ENCODE assay signal across 15 cellular contexts in genomic region chr13:109043561-109044075, GRCh38.
"Had no signal": no experiment of that assay in that cellular context is flagged by ENCODE, and none has a peak within 500 bp of the region (broad histone marks: within the 10 kb centered on the region; RNA-seq: fewer than 3 reads in every experiment).

No MANE protein-coding gene starts in this region.

- DNase-seq: KBM-7, MV-4-11, NCI-H1048, NCI-H1105, NCI-H1417 treated with DMSO at 0.1 percent for 48 hours, NCI-H146, NCI-H1694 treated with DMSO at 0.1 percent for 48 hours, NCI-H1930, NCI-H2081, NCI-H2107, NCI-H2227 treated with DMSO at 0.1 percent for 48 hours, NCI-H526, Right ventricle myocardium superior, RPMI8226, SIG-M5 had no signal
